Comparison of ENCODE assay signal across 9 cellular contexts in genomic region chr5:141338538-141339306, GRCh38. TPM values are rescaled to one million over a fixed set of nuclear protein-coding genes. Genes with fewer than 3 reads are reported as not detected.
A peak's percentile ranks its signal among the peaks of the same experiment; 100 is the strongest.
DNase-seq lines count a peak whose midpoint lies in the region; ATAC-seq, FAIRE-seq and TF ChIP-seq lines count a peak whose summit lies in the region.
"Had no signal": no experiment of that assay in that cellular context is flagged by ENCODE, and none has a peak within 500 bp of the region (broad histone marks: within the 10 kb centered on the region; RNA-seq: fewer than 3 reads in every experiment).

Gene PCDHGA2 (plus strand): TSS chr5:141338760.

- FAIRE-seq in frontal cortex (lab: Jason Lieb, UNC), result no peak

- H3K9me3 ChIP-seq in skeletal muscle tissue (ENCODE audit: control insufficient read depth in 3 of 3, low read length in 3 of 3) (peaks cover 4 to 34% (median 18%) of the 10 kb centered on the region in 3 donors), T-helper 17 cell (ENCODE audit: control insufficient read depth, low read length, poor library complexity, severe bottlenecking) (peaks cover 22% of the 10 kb centered on the region)
- H3K9me3 ChIP-seq in CD4-positive, alpha-beta memory T cell (ENCODE audit: control insufficient read depth in 1 of 2, low read length in 2 of 2), result peaks cover 0 to 8% of the 10 kb centered on the region in 2 donors

- H3K4me1 Mint-ChIP-seq in CD4-positive, alpha-beta memory T cell, result peaks cover 0 to 3% (median 0%) of the 10 kb centered on the region in 4 donors
- H3K4me1 Mint-ChIP-seq in T-helper 17 cell, result no peaks in the 10 kb centered on the region

- H3K9ac ChIP-seq in skeletal muscle tissue (ENCODE audit: low read depth in 1 of 3, low read length in 3 of 3), result peak within 1 kb of the TSS in 2 of 3 donors; percentile 61 to 64

- in situ Hi-C loops in GM13977 (cut with MboI; ENCODE audit: low pct_unique_long_range_greater_than_20kb, low sequenced_read_pairs, unreplicated experiment), result no loop called here

- H3K27ac ChIP-seq in foreskin keratinocyte (no peak within 1 kb of the TSS), skeletal muscle tissue (ENCODE audit: low read depth, low read length) (peak within 1 kb of the TSS; percentile 60)
- H3K27ac ChIP-seq in CD4-positive, alpha-beta memory T cell (ENCODE audit: low read depth, low read length), result no peak within 1 kb of the TSS

- H3K27me3 ChIP-seq in foreskin keratinocyte (peaks cover 24% of the 10 kb centered on the region), skeletal muscle tissue (ENCODE audit: control insufficient read depth in 3 of 3, insufficient read depth in 3 of 3, low read length in 3 of 3) (peaks cover 0 to 9% (median 3%) of the 10 kb centered on the region in 3 donors)
- no peaks in the 10 kb centered on the region for H3K27me3 ChIP-seq in CD4-positive, alpha-beta memory T cell (ENCODE audit: insufficient read depth, low read length)

- H3K36me3 ChIP-seq in skeletal muscle tissue (ENCODE audit: control insufficient read depth in 3 of 3, insufficient read depth in 3 of 3, low read length in 3 of 3), result no peaks in the 10 kb centered on the region
- no peaks in the 10 kb centered on the region for H3K36me3 ChIP-seq in CD4-positive, alpha-beta memory T cell (ENCODE audit: insufficient read depth, low read length)

- peaks cover 3 to 89% (median 80%) of the 10 kb centered on the region in 8 donors for H3K9me3 Mint-ChIP-seq in CD4-positive, alpha-beta memory T cell

- H3K4me1 ChIP-seq in foreskin keratinocyte (no peaks in the 10 kb centered on the region), skeletal muscle tissue (ENCODE audit: control insufficient read depth in 3 of 3, insufficient read depth in 3 of 3, low read length in 3 of 3) (no peaks in the 10 kb centered on the region)
- H3K4me1 ChIP-seq in CD4-positive, alpha-beta memory T cell (ENCODE audit: insufficient read depth, low read length), result no peaks in the 10 kb centered on the region

- ATAC-seq in foreskin keratinocyte, result no peak
- ATAC-seq in GM21576 (IDR thresholded peaks at IDR 0.05; ENCODE audit: unreplicated experiment), result no peak
- ATAC-seq in T-helper 17 cell, result no peak

- H3K27me3 Mint-ChIP-seq in CD4-positive, alpha-beta memory T cell, result peaks cover 47 to 52% of the 10 kb centered on the region in 2 donors
- H3K27me3 Mint-ChIP-seq in T-helper 17 cell, result peaks cover 12% of the 10 kb centered on the region

- peak; percentile 51 for TF ChIP-seq CTCF in GM13977 (IDR thresholded peaks at IDR 0.05; ENCODE audit: extremely low read depth, insufficient read depth, missing control alignments)
- peak; percentile 55 for TF ChIP-seq CTCF in foreskin keratinocyte (conservative IDR thresholded peaks at IDR 0.05)

- intact Hi-C loops in CD4-positive, alpha-beta memory T cell (cut with micrococcal nuclease), result no loop called here

- POLR2A ChIA-PET in CD4-positive, alpha-beta memory T cell (lab: Charles Lee; ENCODE audit: partially characterized antibody), result no interaction called here

- H3K4me3 ChIP-seq in skeletal muscle tissue (ENCODE audit: low read length in 3 of 3), result peak within 1 kb of the TSS; percentile 48 to 74 (median 74)
- H3K4me3 ChIP-seq in CD4-positive, alpha-beta memory T cell (ENCODE audit: low read length in 2 of 2), result no peak within 1 kb of the TSS

- DNase-seq in GM13977 (ENCODE audit: low spot score), result no peak
- DNase-seq in RPMI7951 (ENCODE audit: low read depth), result peak; percentile 72
- DNase-seq in foreskin keratinocyte, result no peak
- no peak for DNase-seq in CD4-positive, alpha-beta memory T cell
- DNase-seq in frontal cortex (ENCODE audit: low spot score in 2 of 2), result no peak
- no peak for DNase-seq in T-helper 17 cell
- DNase-seq: caudate nucleus had no signal

- CTCF ChIA-PET in CD4-positive, alpha-beta memory T cell (lab: Charles Lee; ENCODE audit: partially characterized antibody), result interaction anchor here (1.0 to 1.1 kb wide), 2 partner anchors 9 to 12 kb away, joined by 3 to 4 read pairs; partner anchors contain the start of gene PCDHGA1

- peak within 1 kb of the TSS in 4 of 8 donors; percentile 35 to 65 (median 49) for H3K4me3 Mint-ChIP-seq in CD4-positive, alpha-beta memory T cell
- H3K4me3 Mint-ChIP-seq in T-helper 17 cell, result no peak within 1 kb of the TSS

- H3K27ac Mint-ChIP-seq in CD4-positive, alpha-beta memory T cell, result peak within 1 kb of the TSS in 1 of 7 donors; percentile 61
- H3K27ac Mint-ChIP-seq in T-helper 17 cell, result no peak within 1 kb of the TSS

- H3K36me3 Mint-ChIP-seq in CD4-positive, alpha-beta memory T cell, result peaks cover 11 to 15% of the 10 kb centered on the region in 2 donors
- peaks cover 3% of the 10 kb centered on the region for H3K36me3 Mint-ChIP-seq in T-helper 17 cell (ENCODE audit: low read depth)

RNA-seq across cellular contexts. Expression of gene PCDHGA2, which starts in this region (rescaled TPM):
- total RNA-seq in RPMI7951 (2014; rRNA removed; shearing (Covaris generic)), result 6.8 and 7.0 TPM in 2 replicates
- 0.04 and 0.10 TPM in 2 replicates for total RNA-seq in foreskin keratinocyte
- polyA plus RNA-seq in foreskin keratinocyte, result 0.03 TPM in 1 of 2 replicates, not detected in the other
- 1.6 TPM for total RNA-seq in skeletal muscle tissue
- under 1 TPM; 0.19 to 0.23 TPM for total RNA-seq in CD4-positive, alpha-beta memory T cell
- polyA plus RNA-seq in CD4-positive, alpha-beta memory T cell, result not detected
- 4.5 TPM for total RNA-seq in frontal cortex
- not detected for total RNA-seq in T-helper 17 cell

Comparison
In these comparisons a context has a peak if more than half of its experiments do, and no peak if none do; other contexts are left out.
1. H3K4me3 ChIP-seq: peak in skeletal muscle tissue (3 of 3); none in CD4-positive, alpha-beta memory T cell (0 of 2).